Comparison of ENCODE assay signal across 8 cellular contexts in the genomic region with DNA sequence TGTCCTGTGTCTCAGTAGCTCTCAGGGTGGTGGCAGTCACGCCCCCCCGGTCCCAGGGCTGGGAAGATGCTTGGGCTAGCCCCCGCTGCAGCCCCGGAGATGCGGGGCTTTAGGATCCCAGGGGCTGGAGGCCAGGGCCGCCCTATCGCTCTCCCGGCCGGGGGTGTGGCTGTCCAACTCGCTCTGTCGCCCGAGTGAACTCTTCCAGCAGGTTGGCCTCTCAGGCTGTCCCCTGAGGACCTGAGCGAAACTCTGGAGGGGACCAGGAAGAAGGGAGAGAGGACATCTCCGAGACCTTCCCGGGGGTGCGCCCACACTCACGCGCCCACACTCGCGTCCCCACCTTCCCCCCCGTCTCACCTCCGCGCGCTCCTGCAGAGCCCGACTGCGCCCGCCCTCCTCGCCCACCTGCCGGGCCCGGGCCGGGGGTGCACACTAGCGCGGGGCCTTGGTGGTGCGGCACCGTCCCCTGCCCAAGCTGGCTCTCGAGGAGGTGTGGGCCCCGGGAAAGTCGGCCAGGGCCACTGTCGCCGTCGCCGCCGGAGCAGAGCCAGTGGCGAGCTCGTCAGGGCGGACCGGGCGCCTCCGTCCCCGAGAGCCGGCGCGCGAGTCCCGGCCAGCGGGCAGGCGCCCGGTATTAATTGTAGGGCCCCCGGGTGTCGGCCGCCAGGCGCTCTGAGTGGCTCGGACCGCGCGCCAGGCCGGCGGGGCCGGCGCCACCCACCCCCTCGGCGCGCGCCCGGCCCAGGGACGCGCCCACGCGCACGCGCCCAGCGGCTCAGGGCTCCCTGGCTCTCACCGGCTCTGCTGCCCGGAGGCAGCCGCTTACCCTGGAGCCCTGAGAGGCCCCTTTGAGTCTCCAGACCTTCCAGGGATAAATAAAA.
DNase-seq lines count a peak whose midpoint lies in the region; ATAC-seq and TF ChIP-seq lines count a peak whose summit lies in the region.

No MANE protein-coding gene starts in this region.

- H3K27me3 ChIP-seq in GM06990 (replicated peaks; ENCODE audit: control insufficient read depth, insufficient read depth, low read length) (peaks cover 5% of the 10 kb centered on the region), aorta (ENCODE audit: control insufficient read depth in 1 of 2, insufficient read depth in 2 of 2, low read length in 1 of 2) (no peaks in the 10 kb centered on the region)

- H3K36me3 Mint-ChIP-seq in activated T-helper 2 cell treated with anti-CD3 and anti-CD28 coated beads, Interferon-gamma antibody, Interleukin-2, Interleukin-4, amounts not matched to agents 10 μg/mL and 5 μg/mL and 100 μg/mL, durations not matched to agents 14 hours and 24 hours and 36 hours (ENCODE audit: low read depth) = no peaks in the 10 kb centered on the region
- no peaks in the 10 kb centered on the region for H3K36me3 Mint-ChIP-seq in nephron (ENCODE audit: low read depth)

- ATAC-seq in aorta (ENCODE audit: low FRiP score) (peak; percentile 82), HG03342 (IDR thresholded peaks at IDR 0.05; ENCODE audit: unreplicated experiment) (no peak)

- no peaks in the 10 kb centered on the region for H3K9me3 ChIP-seq in aorta (ENCODE audit: control insufficient read depth, low read length)

- no peak for DNase-seq in GM06990 (ENCODE audit: extremely low read depth, insufficient read length)
- DNase-seq in NCI-H345 (lab: John Stamatoyannopoulos, UW) = peak; percentile 68
- peak; percentile 16 for DNase-seq in activated T-helper 2 cell treated with anti-CD3 and anti-CD28 coated beads, Interferon-gamma antibody, Interleukin-2, Interleukin-4, amounts not matched to agents 10 μg/mL and 5 μg/mL and 100 μg/mL, durations not matched to agents 14 hours and 24 hours and 36 hours (ENCODE audit: low spot score)
- DNase-seq in foreskin fibroblast = peak; percentile 62 to 89
- peak; percentile 81 to 92 for DNase-seq in aorta
- no peak for DNase-seq in NCI-H128 (lab: John Stamatoyannopoulos, UW; ENCODE audit: unreplicated experiment)

- H3K27ac ChIP-seq in aorta (ENCODE audit: low read depth in 1 of 2, low read length in 2 of 2) = peak overlapping the region; percentile 72 to 98

- H3K36me3 ChIP-seq in GM06990 (ENCODE audit: control insufficient read depth, insufficient read depth, low read length) (no peaks in the 10 kb centered on the region), aorta (ENCODE audit: control insufficient read depth in 1 of 2, insufficient read depth in 2 of 2, low read length in 1 of 2) (no peaks in the 10 kb centered on the region)

- TF ChIP-seq CTCF in GM06990 (IDR thresholded peaks at IDR 0.05; ENCODE audit: insufficient read depth, low read length, poor library complexity, severe bottlenecking) (no peak), foreskin fibroblast (IDR thresholded peaks at IDR 0.05; ENCODE audit: low read depth, low read length) (no peak), nephron (IDR thresholded peaks at IDR 0.05; ENCODE audit: unreplicated experiment in 3 of 3) (no peak)

- peaks cover 39% of the 10 kb centered on the region for H3K27me3 Mint-ChIP-seq in activated T-helper 2 cell treated with anti-CD3 and anti-CD28 coated beads, Interferon-gamma antibody, Interleukin-2, Interleukin-4, amounts not matched to agents 10 μg/mL and 5 μg/mL and 100 μg/mL, durations not matched to agents 14 hours and 24 hours and 36 hours (ENCODE audit: low read depth)
- peaks cover 9% of the 10 kb centered on the region for H3K27me3 Mint-ChIP-seq in nephron (ENCODE audit: low read depth)

- no peak overlapping the region for H3K27ac Mint-ChIP-seq in activated T-helper 2 cell treated with anti-CD3 and anti-CD28 coated beads, Interferon-gamma antibody, Interleukin-2, Interleukin-4, amounts not matched to agents 10 μg/mL and 5 μg/mL and 100 μg/mL, durations not matched to agents 14 hours and 24 hours and 36 hours
- peak overlapping the region; percentile 85 to 94 (median 86) for H3K27ac Mint-ChIP-seq in nephron

- peak overlapping the region; percentile 77 for H3K4me3 Mint-ChIP-seq in activated T-helper 2 cell treated with anti-CD3 and anti-CD28 coated beads, Interferon-gamma antibody, Interleukin-2, Interleukin-4, amounts not matched to agents 10 μg/mL and 5 μg/mL and 100 μg/mL, durations not matched to agents 14 hours and 24 hours and 36 hours (ENCODE audit: low read depth)
- peak overlapping the region; percentile 83 to 92 (median 89) for H3K4me3 Mint-ChIP-seq in nephron

- H3K9me3 Mint-ChIP-seq in activated T-helper 2 cell treated with anti-CD3 and anti-CD28 coated beads, Interferon-gamma antibody, Interleukin-2, Interleukin-4, amounts not matched to agents 10 μg/mL and 5 μg/mL and 100 μg/mL, durations not matched to agents 14 hours and 24 hours and 36 hours = no peaks in the 10 kb centered on the region
- H3K9me3 Mint-ChIP-seq in nephron = no peaks in the 10 kb centered on the region

- H3K4me3 ChIP-seq in GM06990 (replicated peaks; ENCODE audit: low read depth, low read length) = peak overlapping the region; percentile 61
- peak overlapping the region; percentile 60 to 85 for H3K4me3 ChIP-seq in foreskin fibroblast (ENCODE audit: low read depth in 1 of 2, low read length in 2 of 2)
- peak overlapping the region; percentile 65 to 76 for H3K4me3 ChIP-seq in aorta (ENCODE audit: low read length in 2 of 2)

- H3K4me1 ChIP-seq in aorta (ENCODE audit: control insufficient read depth in 1 of 2, insufficient read depth in 2 of 2, low read length in 2 of 2) = peaks cover 3 to 4% of the 10 kb centered on the region in 2 donors

- peaks cover 12% of the 10 kb centered on the region for H3K4me1 Mint-ChIP-seq in activated T-helper 2 cell treated with anti-CD3 and anti-CD28 coated beads, Interferon-gamma antibody, Interleukin-2, Interleukin-4, amounts not matched to agents 10 μg/mL and 5 μg/mL and 100 μg/mL, durations not matched to agents 14 hours and 24 hours and 36 hours (ENCODE audit: low read depth)
- H3K4me1 Mint-ChIP-seq in nephron = peaks cover 54% of the 10 kb centered on the region

- WGBS in aorta, 2 donors = 0 to 1% methylated on average over 61 to 85 of the region's 85 CpGs

- intact Hi-C loops in activated T-helper 2 cell treated with anti-CD3 and anti-CD28 coated beads, Interferon-gamma antibody, Interleukin-2, Interleukin-4, amounts not matched to agents 10 μg/mL and 5 μg/mL and 100 μg/mL, durations not matched to agents 14 hours and 24 hours and 36 hours (cut with micrococcal nuclease) = loop anchor here (5.0 kb wide), 2 partner anchors 89 to 104 kb away; a partner anchor contains a TSS
- intact Hi-C loops in aorta (cut with DNase I) = loop anchor here (5.0 to 10.0 kb wide), 6 partner anchors 46 to 266 kb away; a partner anchor contains a TSS

Comparison
In these comparisons a context has a peak if more than half of its experiments do, and no peak if none do; other contexts are left out.
1. DNase-seq: peak in NCI-H345 (single experiment), activated T-helper 2 cell treated with anti-CD3 and anti-CD28 coated beads, Interferon-gamma antibody, Interleukin-2, Interleukin-4, amounts not matched to agents 10 μg/mL and 5 μg/mL and 100 μg/mL, durations not matched to agents 14 hours and 24 hours and 36 hours (single experiment), foreskin fibroblast (2 of 2) and aorta (2 of 2); none in GM06990 (single experiment) and NCI-H128 (single experiment).
2. Peak in every context shown above with its lines, with median percentiles within 50 percentile points of each other: H3K4me3 ChIP-seq.